Comparison of ENCODE assay signal across 1 cellular context in genomic region chr14:74898694-74899093, GRCh38.
TF ChIP-seq lines count a peak whose summit lies in the region.

No MANE protein-coding gene starts in this region.

TF ChIP-seq in HepG2, 621 proteins besides CTCF, POLR2A, EP300 and RAD21 (continues in another document):
- TF ChIP-seq, protein P1, sequence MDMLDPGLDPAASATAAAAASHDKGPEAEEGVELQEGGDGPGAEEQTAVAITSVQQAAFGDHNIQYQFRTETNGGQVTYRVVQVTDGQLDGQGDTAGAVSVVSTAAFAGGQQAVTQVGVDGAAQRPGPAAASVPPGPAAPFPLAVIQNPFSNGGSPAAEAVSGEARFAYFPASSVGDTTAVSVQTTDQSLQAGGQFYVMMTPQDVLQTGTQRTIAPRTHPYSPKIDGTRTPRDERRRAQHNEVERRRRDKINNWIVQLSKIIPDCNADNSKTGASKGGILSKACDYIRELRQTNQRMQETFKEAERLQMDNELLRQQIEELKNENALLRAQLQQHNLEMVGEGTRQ (IDR thresholded peaks at IDR 0.05; ENCODE audit: low read depth, low read length) = 0 out of 2 replicates have a peak, but pooled peaks have one; percentile 8
- TF ChIP-seq, protein P1 (CRISPR knock-in tag; IDR thresholded peaks at IDR 0.05; ENCODE audit: borderline replicate concordance) = peak; percentile 63; the same call in 1 of the 2 replicates
- TF ChIP-seq PHF21A (CRISPR knock-in tag; IDR thresholded peaks at IDR 0.05) (peak; percentile 86), ZNF510 (CRISPR knock-in tag; IDR thresholded peaks at IDR 0.05; ENCODE audit: low read depth) (peak; percentile 75; the same call in 1 of the 2 replicates), ZFX (CRISPR knock-in tag; IDR thresholded peaks at IDR 0.05; ENCODE audit: low read depth) (peak; percentile 93), NFE2L1 (CRISPR knock-in tag; IDR thresholded peaks at IDR 0.05; ENCODE audit: borderline replicate concordance) (no peak), ZSCAN21 (CRISPR knock-in tag; IDR thresholded peaks at IDR 0.05; ENCODE audit: borderline replicate concordance) (peak; percentile 83), HNRNPH1 (optimal IDR thresholded peaks at IDR 0.05; ENCODE audit: low read depth, low read length) (no peak), ZNF205 (CRISPR knock-in tag; IDR thresholded peaks at IDR 0.05) (0 out of 2 replicates have a peak, but pooled peaks have one; percentile 46), ZNF10 (CRISPR knock-in tag; IDR thresholded peaks at IDR 0.05; ENCODE audit: borderline replicate concordance, low read depth) (no peak), ZNF749 (CRISPR knock-in tag; IDR thresholded peaks at IDR 0.05; ENCODE audit: borderline replicate concordance) (peak; percentile 33; the same call in 1 of the 2 replicates), SMARCC2 (IDR thresholded peaks at IDR 0.05) (no peak), ZNF136 (CRISPR knock-in tag; IDR thresholded peaks at IDR 0.05; ENCODE audit: low read depth) (no peak), ONECUT2 (CRISPR knock-in tag; IDR thresholded peaks at IDR 0.05) (peak; percentile 80), NR0B2 (CRISPR knock-in tag; IDR thresholded peaks at IDR 0.05) (peak; percentile 81; the same call in 1 of the 2 replicates), ELF4 (CRISPR knock-in tag; IDR thresholded peaks at IDR 0.05; ENCODE audit: borderline replicate concordance) (no peak), ZMYM2 (CRISPR knock-in tag; IDR thresholded peaks at IDR 0.05) (0 out of 2 replicates have a peak, but pooled peaks have one; percentile 59), YEATS4 (CRISPR knock-in tag; IDR thresholded peaks at IDR 0.05; ENCODE audit: borderline replicate concordance) (peak; percentile 78), TBX3 (IDR thresholded peaks at IDR 0.05; ENCODE audit: borderline replicate concordance) (no peak), NFKB2 (CRISPR knock-in tag; IDR thresholded peaks at IDR 0.05; ENCODE audit: borderline replicate concordance) (peak; percentile 68; the same call in 1 of the 2 replicates), CBFB (CRISPR knock-in tag; IDR thresholded peaks at IDR 0.05) (no peak), PBX3 (CRISPR knock-in tag; IDR thresholded peaks at IDR 0.05; ENCODE audit: borderline replicate concordance) (no peak), KLF13 (CRISPR knock-in tag; IDR thresholded peaks at IDR 0.05) (no peak), ZNF883 (CRISPR knock-in tag; IDR thresholded peaks at IDR 0.05; ENCODE audit: not compliant biosample characterization) (peak; percentile 74), ZNF652 (CRISPR knock-in tag; IDR thresholded peaks at IDR 0.05; ENCODE audit: borderline replicate concordance, low read depth) (peak; percentile 21; the same call in 1 of the 2 replicates), FOSL2 (CRISPR knock-in tag; IDR thresholded peaks at IDR 0.05) (peak; percentile 62), ZNF276 (CRISPR knock-in tag; IDR thresholded peaks at IDR 0.05; ENCODE audit: low read depth) (no peak), MBD4 (IDR thresholded peaks at IDR 0.05; ENCODE audit: borderline replicate concordance, low read length) (no peak), GFI1 (CRISPR knock-in tag; IDR thresholded peaks at IDR 0.05; ENCODE audit: borderline replicate concordance) (no peak), RBM39 (IDR thresholded peaks at IDR 0.05; ENCODE audit: low read depth, low read length, poor library complexity, severe bottlenecking) (no peak)
- TF ChIP-seq, protein P2, sequence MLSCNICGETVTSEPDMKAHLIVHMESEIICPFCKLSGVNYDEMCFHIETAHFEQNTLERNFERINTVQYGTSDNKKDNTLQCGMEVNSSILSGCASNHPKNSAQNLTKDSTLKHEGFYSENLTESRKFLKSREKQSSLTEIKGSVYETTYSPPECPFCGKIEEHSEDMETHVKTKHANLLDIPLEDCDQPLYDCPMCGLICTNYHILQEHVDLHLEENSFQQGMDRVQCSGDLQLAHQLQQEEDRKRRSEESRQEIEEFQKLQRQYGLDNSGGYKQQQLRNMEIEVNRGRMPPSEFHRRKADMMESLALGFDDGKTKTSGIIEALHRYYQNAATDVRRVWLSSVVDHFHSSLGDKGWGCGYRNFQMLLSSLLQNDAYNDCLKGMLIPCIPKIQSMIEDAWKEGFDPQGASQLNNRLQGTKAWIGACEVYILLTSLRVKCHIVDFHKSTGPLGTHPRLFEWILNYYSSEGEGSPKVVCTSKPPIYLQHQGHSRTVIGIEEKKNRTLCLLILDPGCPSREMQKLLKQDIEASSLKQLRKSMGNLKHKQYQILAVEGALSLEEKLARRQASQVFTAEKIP (CRISPR knock-in tag; IDR thresholded peaks at IDR 0.05; ENCODE audit: borderline replicate concordance) = no peak
- TF ChIP-seq, protein P3, sequence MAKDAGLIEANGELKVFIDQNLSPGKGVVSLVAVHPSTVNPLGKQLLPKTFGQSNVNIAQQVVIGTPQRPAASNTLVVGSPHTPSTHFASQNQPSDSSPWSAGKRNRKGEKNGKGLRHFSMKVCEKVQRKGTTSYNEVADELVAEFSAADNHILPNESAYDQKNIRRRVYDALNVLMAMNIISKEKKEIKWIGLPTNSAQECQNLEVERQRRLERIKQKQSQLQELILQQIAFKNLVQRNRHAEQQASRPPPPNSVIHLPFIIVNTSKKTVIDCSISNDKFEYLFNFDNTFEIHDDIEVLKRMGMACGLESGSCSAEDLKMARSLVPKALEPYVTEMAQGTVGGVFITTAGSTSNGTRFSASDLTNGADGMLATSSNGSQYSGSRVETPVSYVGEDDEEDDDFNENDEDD (CRISPR knock-in tag; IDR thresholded peaks at IDR 0.05; ENCODE audit: borderline replicate concordance) = peak; percentile 70; the same call in 1 of the 2 replicates
- TF ChIP-seq, protein P4, sequence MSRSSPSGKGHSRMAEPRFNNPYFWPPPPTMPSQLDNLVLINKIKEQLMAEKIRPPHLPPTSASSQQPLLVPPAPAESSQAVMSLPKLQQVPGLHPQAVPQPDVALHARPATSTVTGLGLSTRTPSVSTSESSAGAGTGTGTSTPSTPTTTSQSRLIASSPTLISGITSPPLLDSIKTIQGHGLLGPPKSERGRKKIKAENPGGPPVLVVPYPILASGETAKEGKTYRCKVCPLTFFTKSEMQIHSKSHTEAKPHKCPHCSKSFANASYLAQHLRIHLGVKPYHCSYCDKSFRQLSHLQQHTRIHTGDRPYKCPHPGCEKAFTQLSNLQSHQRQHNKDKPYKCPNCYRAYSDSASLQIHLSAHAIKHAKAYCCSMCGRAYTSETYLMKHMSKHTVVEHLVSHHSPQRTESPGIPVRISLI (CRISPR knock-in tag; IDR thresholded peaks at IDR 0.05; ENCODE audit: borderline replicate concordance) = peak; percentile 36; the same call in 1 of the 2 replicates
- TF ChIP-seq, protein P5, sequence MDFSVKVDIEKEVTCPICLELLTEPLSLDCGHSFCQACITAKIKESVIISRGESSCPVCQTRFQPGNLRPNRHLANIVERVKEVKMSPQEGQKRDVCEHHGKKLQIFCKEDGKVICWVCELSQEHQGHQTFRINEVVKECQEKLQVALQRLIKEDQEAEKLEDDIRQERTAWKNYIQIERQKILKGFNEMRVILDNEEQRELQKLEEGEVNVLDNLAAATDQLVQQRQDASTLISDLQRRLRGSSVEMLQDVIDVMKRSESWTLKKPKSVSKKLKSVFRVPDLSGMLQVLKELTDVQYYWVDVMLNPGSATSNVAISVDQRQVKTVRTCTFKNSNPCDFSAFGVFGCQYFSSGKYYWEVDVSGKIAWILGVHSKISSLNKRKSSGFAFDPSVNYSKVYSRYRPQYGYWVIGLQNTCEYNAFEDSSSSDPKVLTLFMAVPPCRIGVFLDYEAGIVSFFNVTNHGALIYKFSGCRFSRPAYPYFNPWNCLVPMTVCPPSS (IDR thresholded peaks at IDR 0.05) = no peak
- TF ChIP-seq, protein P6, sequence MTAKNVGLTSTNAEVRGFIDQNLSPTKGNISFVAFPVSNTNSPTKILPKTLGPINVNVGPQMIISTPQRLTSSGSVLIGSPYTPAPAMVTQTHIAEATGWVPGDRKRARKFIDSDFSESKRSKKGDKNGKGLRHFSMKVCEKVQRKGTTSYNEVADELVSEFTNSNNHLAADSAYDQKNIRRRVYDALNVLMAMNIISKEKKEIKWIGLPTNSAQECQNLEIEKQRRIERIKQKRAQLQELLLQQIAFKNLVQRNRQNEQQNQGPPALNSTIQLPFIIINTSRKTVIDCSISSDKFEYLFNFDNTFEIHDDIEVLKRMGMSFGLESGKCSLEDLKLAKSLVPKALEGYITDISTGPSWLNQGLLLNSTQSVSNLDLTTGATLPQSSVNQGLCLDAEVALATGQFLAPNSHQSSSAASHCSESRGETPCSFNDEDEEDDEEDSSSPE (CRISPR knock-in tag; IDR thresholded peaks at IDR 0.05) = peak; percentile 78
- TF ChIP-seq, protein P7, sequence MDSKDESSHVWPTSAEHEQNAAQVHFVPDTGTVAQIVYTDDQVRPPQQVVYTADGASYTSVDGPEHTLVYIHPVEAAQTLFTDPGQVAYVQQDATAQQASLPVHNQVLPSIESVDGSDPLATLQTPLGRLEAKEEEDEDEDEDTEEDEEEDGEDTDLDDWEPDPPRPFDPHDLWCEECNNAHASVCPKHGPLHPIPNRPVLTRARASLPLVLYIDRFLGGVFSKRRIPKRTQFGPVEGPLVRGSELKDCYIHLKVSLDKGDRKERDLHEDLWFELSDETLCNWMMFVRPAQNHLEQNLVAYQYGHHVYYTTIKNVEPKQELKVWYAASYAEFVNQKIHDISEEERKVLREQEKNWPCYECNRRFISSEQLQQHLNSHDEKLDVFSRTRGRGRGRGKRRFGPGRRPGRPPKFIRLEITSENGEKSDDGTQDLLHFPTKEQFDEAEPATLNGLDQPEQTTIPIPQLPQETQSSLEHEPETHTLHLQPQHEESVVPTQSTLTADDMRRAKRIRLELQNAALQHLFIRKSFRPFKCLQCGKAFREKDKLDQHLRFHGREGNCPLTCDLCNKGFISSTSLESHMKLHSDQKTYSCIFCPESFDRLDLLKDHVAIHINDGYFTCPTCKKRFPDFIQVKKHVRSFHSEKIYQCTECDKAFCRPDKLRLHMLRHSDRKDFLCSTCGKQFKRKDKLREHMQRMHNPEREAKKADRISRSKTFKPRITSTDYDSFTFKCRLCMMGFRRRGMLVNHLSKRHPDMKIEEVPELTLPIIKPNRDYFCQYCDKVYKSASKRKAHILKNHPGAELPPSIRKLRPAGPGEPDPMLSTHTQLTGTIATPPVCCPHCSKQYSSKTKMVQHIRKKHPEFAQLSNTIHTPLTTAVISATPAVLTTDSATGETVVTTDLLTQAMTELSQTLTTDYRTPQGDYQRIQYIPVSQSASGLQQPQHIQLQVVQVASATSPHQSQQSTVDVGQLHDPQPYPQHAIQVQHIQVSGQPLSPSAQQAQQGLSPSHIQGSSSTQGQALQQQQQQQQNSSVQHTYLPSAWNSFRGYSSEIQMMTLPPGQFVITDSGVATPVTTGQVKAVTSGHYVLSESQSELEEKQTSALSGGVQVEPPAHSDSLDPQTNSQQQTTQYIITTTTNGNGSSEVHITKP (CRISPR knock-in tag; IDR thresholded peaks at IDR 0.05; ENCODE audit: low read depth) = peak; percentile 94
- TF ChIP-seq, protein P8, sequence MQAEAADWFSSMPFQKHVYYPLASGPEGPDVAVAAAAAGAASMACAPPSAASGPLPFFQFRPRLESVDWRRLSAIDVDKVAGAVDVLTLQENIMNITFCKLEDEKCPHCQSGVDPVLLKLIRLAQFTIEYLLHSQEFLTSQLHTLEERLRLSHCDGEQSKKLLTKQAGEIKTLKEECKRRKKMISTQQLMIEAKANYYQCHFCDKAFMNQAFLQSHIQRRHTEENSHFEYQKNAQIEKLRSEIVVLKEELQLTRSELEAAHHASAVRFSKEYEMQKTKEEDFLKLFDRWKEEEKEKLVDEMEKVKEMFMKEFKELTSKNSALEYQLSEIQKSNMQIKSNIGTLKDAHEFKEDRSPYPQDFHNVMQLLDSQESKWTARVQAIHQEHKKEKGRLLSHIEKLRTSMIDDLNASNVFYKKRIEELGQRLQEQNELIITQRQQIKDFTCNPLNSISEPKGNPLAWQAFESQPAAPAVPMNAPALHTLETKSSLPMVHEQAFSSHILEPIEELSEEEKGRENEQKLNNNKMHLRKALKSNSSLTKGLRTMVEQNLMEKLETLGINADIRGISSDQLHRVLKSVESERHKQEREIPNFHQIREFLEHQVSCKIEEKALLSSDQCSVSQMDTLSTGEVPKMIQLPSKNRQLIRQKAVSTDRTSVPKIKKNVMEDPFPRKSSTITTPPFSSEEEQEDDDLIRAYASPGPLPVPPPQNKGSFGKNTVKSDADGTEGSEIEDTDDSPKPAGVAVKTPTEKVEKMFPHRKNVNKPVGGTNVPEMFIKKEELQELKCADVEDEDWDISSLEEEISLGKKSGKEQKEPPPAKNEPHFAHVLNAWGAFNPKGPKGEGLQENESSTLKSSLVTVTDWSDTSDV (CRISPR knock-in tag; IDR thresholded peaks at IDR 0.05) = no peak
